1 cellular context compared by ENCODE assay signal in genomic region chr12:2824541-2824940, GRCh38.
TF ChIP-seq lines count a peak whose summit lies in the region.

No MANE protein-coding gene starts in this region.

TF ChIP-seq in H1, 55 proteins besides CTCF, POLR2A, EP300 and RAD21:
- no peak for TF ChIP-seq TAF7 (optimal IDR thresholded peaks at IDR 0.05; ENCODE audit: borderline replicate concordance, low read depth, low read length)
- no peak for TF ChIP-seq MAFK (IDR thresholded peaks at IDR 0.05; ENCODE audit: low read depth, low read length)
- no peak for TF ChIP-seq KDM4A (IDR thresholded peaks at IDR 0.05; ENCODE audit: low read depth, low read length, severe bottlenecking)
- TF ChIP-seq PHF8 (conservative IDR thresholded peaks at IDR 0.05; ENCODE audit: low read depth, low read length), result no peak
